Comparison of ENCODE assay signal across 8 cellular contexts in genomic region chr5:179624841-179625271, GRCh38. TPM values are rescaled to one million over a fixed set of nuclear protein-coding genes. Genes with fewer than 3 reads are reported as not detected.
DNase-seq lines count a peak whose midpoint lies in the region; ATAC-seq, FAIRE-seq and TF ChIP-seq lines count a peak whose summit lies in the region.

No MANE protein-coding gene starts in this region.

- H3K4me3 Mint-ChIP-seq in HFFc6 (peak overlapping the region; percentile 98), astrocyte (ENCODE audit: unreplicated experiment) (peak overlapping the region; percentile 95), mesothelial cell of epicardium (peak overlapping the region; percentile 98)

- H3K9me3 ChIP-seq in A549 (no peaks in the 10 kb centered on the region), astrocyte (ENCODE audit: insufficient read depth, low read depth, low read length) (no peaks in the 10 kb centered on the region)

- TF ChIP-seq RAD21 in A549 (conservative IDR thresholded peaks at IDR 0.05 in 1 of 2, IDR thresholded peaks at IDR 0.05 in 1 of 2), result no peak

- FAIRE-seq in A549 (lab: Jason Lieb, UNC) (no peak), astrocyte (lab: Jason Lieb, UNC) (no peak)

- no peak for TF ChIP-seq POLR2A in A549 (IDR thresholded peaks at IDR 0.05; ENCODE audit: low read length)
- TF ChIP-seq POLR2A in GM18505 (IDR thresholded peaks at IDR 0.05; ENCODE audit: borderline replicate concordance, extremely low read depth, insufficient read depth, insufficient read length), result no peak

- H3K4me1 ChIP-seq in A549 (peaks cover 9% of the 10 kb centered on the region; the same call in 2 of the 3 replicates), astrocyte (ENCODE audit: insufficient read depth, low read length) (peaks cover 25% of the 10 kb centered on the region)

- peak overlapping the region; percentile 86 for H2AFZ ChIP-seq in astrocyte (ENCODE audit: low read depth, low read length)

- no peak for DNase-seq in A549 (ENCODE audit: low read depth in 1 of 2, low spot score in 1 of 2)
- DNase-seq in HFFc6, result no peak
- no peak for DNase-seq in astrocyte (ENCODE audit: low read depth)
- no peak for DNase-seq in mesothelial cell of epicardium (ENCODE audit: low spot score in 2 of 2, unreplicated experiment in 2 of 2)
- DNase-seq in NCI-H1436 treated with DMSO at 0.1 percent for 48 hours (lab: John Stamatoyannopoulos, UW), result no peak
- DNase-seq in left colon, result no peak
- DNase-seq in activated gamma-delta T cell (lab: John Stamatoyannopoulos, UW), result no peak

- H3K36me3 ChIP-seq in astrocyte (ENCODE audit: insufficient read depth, low read length), result peaks cover 24% of the 10 kb centered on the region

- H4K20me1 ChIP-seq in astrocyte (ENCODE audit: insufficient read depth, low read length), result peaks cover 34% of the 10 kb centered on the region

- no peak for TF ChIP-seq EP300 in A549 (IDR thresholded peaks at IDR 0.05)

- POLR2A ChIA-PET in A549 (lab: Yijun Ruan, JAX), result no interaction called here

- H3K27me3 Mint-ChIP-seq in HFFc6 (ENCODE audit: insufficient read depth) (peaks cover 11% of the 10 kb centered on the region), astrocyte (ENCODE audit: low read depth, unreplicated experiment) (no peaks in the 10 kb centered on the region), mesothelial cell of epicardium (ENCODE audit: low read depth) (no peaks in the 10 kb centered on the region)

- H3K27me3 ChIP-seq in astrocyte (ENCODE audit: insufficient read depth, low read length), result no peaks in the 10 kb centered on the region

- no peak overlapping the region for H3K4me3 ChIP-seq in A549
- H3K4me3 ChIP-seq in astrocyte (ENCODE audit: insufficient read depth, low read depth, low read length), result peak overlapping the region; percentile 91

- peak overlapping the region; percentile 99 for H3K27ac Mint-ChIP-seq in HFFc6
- peak overlapping the region; percentile 99 for H3K27ac Mint-ChIP-seq in astrocyte (ENCODE audit: unreplicated experiment)
- H3K27ac Mint-ChIP-seq in mesothelial cell of epicardium, result peak overlapping the region; percentile 99

- H3K4me2 ChIP-seq in A549 (peak overlapping the region; percentile 94), astrocyte (ENCODE audit: low read length) (peak overlapping the region; percentile 90)

- ATAC-seq in A549 (no peak), left colon (no peak), GM18505 (IDR thresholded peaks at IDR 0.05; ENCODE audit: unreplicated experiment) (no peak)

- H3K79me2 ChIP-seq in astrocyte (ENCODE audit: insufficient read depth, low read length), result peaks cover 40% of the 10 kb centered on the region

- H3K9ac ChIP-seq in astrocyte (ENCODE audit: low read length), result peak overlapping the region; percentile 99

- CTCF ChIA-PET in A549 (lab: Yijun Ruan, JAX), result interaction anchor here (1.4 to 3.9 kb wide), 2 partner anchors 8 to 13 kb away, joined by 7 to 26 read pairs; no protein-coding TSS in a partner anchor

- peaks cover 3% of the 10 kb centered on the region; the same call in 1 of the 2 replicates for H3K9me3 Mint-ChIP-seq in HFFc6
- no peaks in the 10 kb centered on the region for H3K9me3 Mint-ChIP-seq in astrocyte (ENCODE audit: unreplicated experiment)
- H3K9me3 Mint-ChIP-seq in mesothelial cell of epicardium, result no peaks in the 10 kb centered on the region

- intact Hi-C loops in left colon (cut with DNase I, micrococcal nuclease), result loop anchor here in 1 of 2 donors (10.0 kb wide), 1 partner anchor 70 kb away; the partner anchor contains the start of gene RUFY1

- TF ChIP-seq CTCF in A549 (IDR thresholded peaks at IDR 0.05) (no peak), HFFc6 (IDR thresholded peaks at IDR 0.05) (no peak), astrocyte (IDR thresholded peaks at IDR 0.05; ENCODE audit: insufficient read depth, low read depth, low read length) (no peak), mesothelial cell of epicardium (IDR thresholded peaks at IDR 0.05; ENCODE audit: unreplicated experiment) (no peak)

- H3K4me1 Mint-ChIP-seq in HFFc6 (ENCODE audit: low read depth) (peaks cover 43% of the 10 kb centered on the region), astrocyte (ENCODE audit: low read depth, unreplicated experiment) (peaks cover 12% of the 10 kb centered on the region), mesothelial cell of epicardium (peaks cover 31% of the 10 kb centered on the region)

- H3K36me3 Mint-ChIP-seq in HFFc6 (ENCODE audit: low read depth) (peaks cover 37% of the 10 kb centered on the region), astrocyte (ENCODE audit: low read depth, unreplicated experiment) (peaks cover 20% of the 10 kb centered on the region), mesothelial cell of epicardium (peaks cover 28% of the 10 kb centered on the region)

- 94% methylated on average over 9 of the region's 9 CpGs for WGBS in A549 (ENCODE audit: missing lambda C conversion rate)

- H3K27ac ChIP-seq in A549, result peak overlapping the region; percentile 98 to 100; a peak in 5 of 6 replicates
- peak overlapping the region; percentile 94 for H3K27ac ChIP-seq in astrocyte (ENCODE audit: low read depth, low read length)

TF ChIP-seq in A549, 52 proteins besides CTCF, POLR2A, EP300 and RAD21:
- no peak for TF ChIP-seq HOXA7 (CRISPR knock-in tag; IDR thresholded peaks at IDR 0.05)
- TF ChIP-seq NFE2L2 (conservative IDR thresholded peaks at IDR 0.05; ENCODE audit: low read length), result no peak
- TF ChIP-seq FOXS1 (CRISPR knock-in tag; IDR thresholded peaks at IDR 0.05), result no peak
- no peak for TF ChIP-seq POLR2AphosphoS2 (conservative IDR thresholded peaks at IDR 0.05; ENCODE audit: low read length)
- no peak for TF ChIP-seq EHMT2 (IDR thresholded peaks at IDR 0.05; ENCODE audit: low read depth)
- TF ChIP-seq FOSL2 (IDR thresholded peaks at IDR 0.05), result no peak
- TF ChIP-seq FOSL2 (CRISPR knock-in tag; IDR thresholded peaks at IDR 0.05), result no peak
- TF ChIP-seq MYC (IDR thresholded peaks at IDR 0.05; ENCODE audit: borderline replicate concordance, low read length), result no peak
TF ChIP-seq in A549: peak in this region for 0.

RNA-seq across cellular contexts. Expression of gene HNRNPH1, which starts 1.4 kb away (rescaled TPM):
- polyA plus RNA-seq in A549 (2011; rRNA removed) (511 and 688 TPM in 2 replicates), A549 (2017; fragmentation: RNase III; extraction: RNeasy Plus Mini Kit Qiagen cat#74134 plus additional on column Dnase treatment) (1,576 to 1,720 TPM (median 1,580 TPM) in 3 replicates)
- 178 and 211 TPM in 2 replicates for polyA plus RNA-seq in A549 (2012; cell fraction: cytosol; rRNA removed)
- polyA plus RNA-seq in A549 (2012; cell fraction: nucleus; rRNA removed), result 268 and 443 TPM in 2 replicates
- 579 and 670 TPM in 2 replicates for polyA minus RNA-seq in A549 (2011; rRNA and poly(A)+ RNA removed)
- total RNA-seq in HFFc6 (2021; fragmentation: NEBNext Ultra II Directional; extraction: Animal tissue kit (Norgen Biotek cat#: 25700)), result 100 to 1,000 TPM; 286 to 401 (median 358) TPM
- total RNA-seq in astrocyte (349 and 458 TPM in 2 replicates), mesothelial cell of epicardium (1,105 to 1,117 TPM (median 1,115 TPM) in 3 replicates), left colon (100 to 1,000 TPM; 352 to 431 TPM)

RNA-seq across cellular contexts. Expression of gene CBY3, which starts 56.0 kb away (rescaled TPM):
- polyA plus RNA-seq in A549 (2011; rRNA removed) (not detected in 2 replicates), A549 (2017; fragmentation: RNase III; extraction: RNeasy Plus Mini Kit Qiagen cat#74134 plus additional on column Dnase treatment) (not detected in 3 replicates)
- polyA plus RNA-seq in A549 (2012; cell fraction: cytosol; rRNA removed), result not detected in 2 replicates
- 0.07 TPM in 1 of 2 replicates, not detected in the other for polyA plus RNA-seq in A549 (2012; cell fraction: nucleus; rRNA removed)
- polyA minus RNA-seq in A549 (2011; rRNA and poly(A)+ RNA removed), result not detected in 2 replicates
- not detected for total RNA-seq in HFFc6 (2021; fragmentation: NEBNext Ultra II Directional; extraction: Animal tissue kit (Norgen Biotek cat#: 25700))
- total RNA-seq in astrocyte (not detected in 2 replicates), mesothelial cell of epicardium (0.47 TPM in 1 of 3 replicates, not detected in the others), left colon (not detected)
